In genomic region chr10:100340948-100341847, GRCh38 we compare ENCODE assay signal across 10 cellular contexts. TPM values are rescaled to one million over a fixed set of nuclear protein-coding genes. Genes with fewer than 3 reads are reported as not detected.
DNase-seq lines count a peak whose midpoint lies in the region; ATAC-seq and TF ChIP-seq lines count a peak whose summit lies in the region.
"Had no signal": no experiment of that assay in that cellular context is flagged by ENCODE, and none has a peak within 500 bp of the region (broad histone marks: within the 10 kb centered on the region; RNA-seq: fewer than 3 reads in every experiment).

No MANE protein-coding gene starts in this region.

- DNase-seq in inferior parietal cortex (ENCODE audit: extremely low spot score) = peak; percentile 60
- DNase-seq in sciatic nerve (ENCODE audit: low spot score) = peak; percentile 72
- DNase-seq in stimulated activated CD4-positive, alpha-beta T cell treated with anti-CD3 and anti-CD28 coated beads, Interleukin-4, amount 100 ng/mL, for 24 hours = no peak
- DNase-seq: NCI-H226 had no signal

- H3K9me3 Mint-ChIP-seq in activated T-helper 17 cell treated with anti-CD3 and anti-CD28 coated beads, Interleukin-2, amount 50 U/mL, for 72 hours = no peaks in the 10 kb centered on the region

- no peaks in the 10 kb centered on the region for H3K36me3 ChIP-seq in HEK293 (ENCODE audit: control insufficient read depth in 2 of 2, insufficient read depth in 1 of 2, low read length in 2 of 2)

- no peak for TF ChIP-seq CTCF in HEK293 (tag by site-specific recombination; IDR thresholded peaks at IDR 0.05)

- peak overlapping the region; percentile 13 for H3K27ac Mint-ChIP-seq in activated T-helper 17 cell treated with anti-CD3 and anti-CD28 coated beads, Interleukin-2, amount 50 U/mL, for 72 hours

- CTCF ChIA-PET in HEK293 (lab: Yijun Ruan, JAX) = interaction anchor here (0.6 to 20.2 kb wide), 20 partner anchors 9 to 537 kb away, joined by 3 to 342 read pairs (median 3); no protein-coding TSS in a partner anchor

- 0 out of 2 replicates have a peak, but pooled peaks cover 3% of the 10 kb centered on the region for H3K4me1 ChIP-seq in HEK293 (ENCODE audit: control insufficient read depth, insufficient read depth, low read length)

- H3K4me1 Mint-ChIP-seq in activated T-helper 17 cell treated with anti-CD3 and anti-CD28 coated beads, Interleukin-2, amount 50 U/mL, for 72 hours = peaks cover 13% of the 10 kb centered on the region

- intact Hi-C loops in sciatic nerve (cut with DNase I) = loop anchor here (5.0 kb wide), 1 partner anchor 91 kb away; no protein-coding TSS in a partner anchor

- no peak for ATAC-seq in activated T-helper 17 cell treated with anti-CD3 and anti-CD28 coated beads, Interleukin-2, amount 50 U/mL, for 72 hours (replicated peaks)
- ATAC-seq in sciatic nerve (peak; percentile 89), GM18873 (IDR thresholded peaks at IDR 0.05; ENCODE audit: low FRiP score, unreplicated experiment) (no peak), GM21515 (IDR thresholded peaks at IDR 0.05; ENCODE audit: unreplicated experiment) (no peak), HG03045 (IDR thresholded peaks at IDR 0.05; ENCODE audit: unreplicated experiment) (no peak)

- H3K9me3 ChIP-seq in HEK293 (ENCODE audit: control insufficient read depth, insufficient read depth, low read depth, low read length) = no peaks in the 10 kb centered on the region

- H3K4me3 ChIP-seq in HEK293 (ENCODE audit: low read depth, low read length) = no peak overlapping the region

- no peak overlapping the region for H3K27ac ChIP-seq in HEK293 (ENCODE audit: extremely low read depth, low read depth, low read length)

- POLR2A ChIA-PET in HEK293 (lab: Yijun Ruan, JAX) = interaction anchor here (0.6 kb wide), 1 partner anchor 404 kb away, joined by 8 read pairs; the partner anchor contains the start of gene PAX2

- no peak overlapping the region for H3K4me3 Mint-ChIP-seq in activated T-helper 17 cell treated with anti-CD3 and anti-CD28 coated beads, Interleukin-2, amount 50 U/mL, for 72 hours

- no peaks in the 10 kb centered on the region for H3K27me3 Mint-ChIP-seq in activated T-helper 17 cell treated with anti-CD3 and anti-CD28 coated beads, Interleukin-2, amount 50 U/mL, for 72 hours

- H3K36me3 Mint-ChIP-seq in activated T-helper 17 cell treated with anti-CD3 and anti-CD28 coated beads, Interleukin-2, amount 50 U/mL, for 72 hours (ENCODE audit: low read depth) = peaks cover 12% of the 10 kb centered on the region

TF ChIP-seq in HEK293, 187 proteins besides CTCF, POLR2A, EP300 and RAD21:
- TF ChIP-seq GLIS1 (tag by site-specific recombination; IDR thresholded peaks at IDR 0.05) (0 out of 2 replicates have a peak, but pooled peaks have one; percentile 16), ZNF585B (tag by site-specific recombination; IDR thresholded peaks at IDR 0.05) (no peak), GLI2 (tag by site-specific recombination; IDR thresholded peaks at IDR 0.05; ENCODE audit: borderline replicate concordance, low read depth) (no peak), ZSCAN16 (tag by site-specific recombination; IDR thresholded peaks at IDR 0.05) (peak; percentile 95), ZNF132 (tag by site-specific recombination; IDR thresholded peaks at IDR 0.05; ENCODE audit: borderline replicate concordance) (no peak), ZBTB17 (tag by site-specific recombination; IDR thresholded peaks at IDR 0.05) (no peak), ZNF335 (tag by site-specific recombination; conservative IDR thresholded peaks at IDR 0.05) (peak; percentile 64), ZNF768 (tag by site-specific recombination; IDR thresholded peaks at IDR 0.05) (no peak), ZNF121 (tag by site-specific recombination; IDR thresholded peaks at IDR 0.05) (no peak), YY1 (tag by site-specific recombination; IDR thresholded peaks at IDR 0.05) (no peak), ZNF433 (tag by site-specific recombination; IDR thresholded peaks at IDR 0.05; ENCODE audit: low read depth) (no peak), ZNF114 (tag by site-specific recombination; IDR thresholded peaks at IDR 0.05) (no peak), ZIC2 (tag by site-specific recombination; IDR thresholded peaks at IDR 0.05) (peak; percentile 96)

RNA-seq across cellular contexts. Expression of gene SCD, which starts 5.8 kb away (rescaled TPM):
- 100 to 1,000 TPM in 1 of 2 donors, 10 to 100 TPM in 1; 99.1 to 160 TPM for total RNA-seq in activated T-helper 17 cell treated with anti-CD3 and anti-CD28 coated beads, Interleukin-2, amount 50 U/mL, for 72 hours
- 300 TPM for total RNA-seq in sciatic nerve

RNA-seq across cellular contexts. Expression of gene PKD2L1, which starts 11.2 kb away (rescaled TPM):
- total RNA-seq in activated T-helper 17 cell treated with anti-CD3 and anti-CD28 coated beads, Interleukin-2, amount 50 U/mL, for 72 hours = under 1 TPM; 0.30 to 0.66 TPM
- not detected for total RNA-seq in sciatic nerve
- total RNA-seq: H4 had no signal

RNA-seq across cellular contexts. Expression of gene BLOC1S2, which starts 54.7 kb away (rescaled TPM):
- 10 to 100 TPM; 54.1 to 59.3 TPM for total RNA-seq in activated T-helper 17 cell treated with anti-CD3 and anti-CD28 coated beads, Interleukin-2, amount 50 U/mL, for 72 hours
- total RNA-seq in sciatic nerve = 31.3 TPM
